8 cellular contexts compared by ENCODE assay signal in the genomic region with DNA sequence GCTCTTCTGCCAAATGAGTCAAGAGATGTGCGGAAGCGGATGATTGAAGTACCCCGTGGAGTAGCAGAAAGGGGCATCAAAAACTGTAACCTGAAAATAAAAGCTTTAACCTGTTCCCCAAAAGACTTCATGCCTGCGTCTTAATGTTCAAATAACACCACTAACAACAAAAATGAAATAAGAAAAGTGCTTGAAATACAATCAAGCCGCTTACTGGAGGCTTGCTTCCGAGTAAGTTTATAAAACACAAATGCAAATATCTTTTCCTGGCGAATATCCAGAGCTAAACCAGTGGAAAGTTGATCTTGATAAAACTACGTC. TPM values are rescaled to one million over a fixed set of nuclear protein-coding genes. Genes with fewer than 3 reads are reported as not detected.
A peak's percentile ranks its signal among the peaks of the same experiment; 100 is the strongest.
DNase-seq lines count a peak whose midpoint lies in the region; ATAC-seq and TF ChIP-seq lines count a peak whose summit lies in the region.

No MANE protein-coding gene starts in this region.

- H3K36me3 Mint-ChIP-seq in activated T-cell treated with anti-CD3 and anti-CD28 coated beads, Interleukin-2, amount 50 U/mL, for 4 hours (ENCODE audit: insufficient read depth) = no peaks in the 10 kb centered on the region
- peaks cover 4% of the 10 kb centered on the region for H3K36me3 Mint-ChIP-seq in activated CD4-positive, alpha-beta memory T cell treated with anti-CD3 and anti-CD28 coated beads for 36 hours
- peaks cover 2 to 5% of the 10 kb centered on the region in 2 donors for H3K36me3 Mint-ChIP-seq in stimulated activated naive B cell treated with anti-CD40 and anti-IgM and Interleukin-4, amounts not matched to agents 10 μg/mL and 1 μg/mL and 100 μg/mL, for 72 hours

- CTCF ChIA-PET in activated CD4-positive, alpha-beta memory T cell treated with anti-CD3 and anti-CD28 coated beads for 36 hours (lab: Charles Lee) = interaction anchor here (0.8 to 3.9 kb wide), 7 partner anchors 10 to 1143 kb away, joined by 3 to 28 read pairs (median 12); a partner anchor contains a TSS

- H3K27me3 Mint-ChIP-seq in activated T-cell treated with anti-CD3 and anti-CD28 coated beads, Interleukin-2, amount 50 U/mL, for 4 hours (ENCODE audit: low read depth) = peaks cover 64% of the 10 kb centered on the region
- H3K27me3 Mint-ChIP-seq in activated CD4-positive, alpha-beta memory T cell treated with anti-CD3 and anti-CD28 coated beads for 36 hours = peaks cover 64% of the 10 kb centered on the region
- H3K27me3 Mint-ChIP-seq in stimulated activated naive B cell treated with anti-CD40 and anti-IgM and Interleukin-4, amounts not matched to agents 10 μg/mL and 1 μg/mL and 100 μg/mL, for 72 hours = peaks cover 59 to 70% of the 10 kb centered on the region in 2 donors

- H3K27me3 ChIP-seq in iPS-18a (ENCODE audit: control insufficient read depth, insufficient read depth, low read length) = peaks cover 96% of the 10 kb centered on the region
- H3K27me3 ChIP-seq in vagina = peaks cover 20% of the 10 kb centered on the region

- H3K4me1 ChIP-seq in iPS-18a (ENCODE audit: control insufficient read depth, low read depth, low read length) (peaks cover 34% of the 10 kb centered on the region), vagina (peaks cover 56% of the 10 kb centered on the region)

- TF ChIP-seq CTCF in vagina (IDR thresholded peaks at IDR 0.05) (no peak), omental fat pad (IDR thresholded peaks at IDR 0.05) (no peak)

- POLR2A ChIA-PET in activated CD4-positive, alpha-beta memory T cell treated with anti-CD3 and anti-CD28 coated beads for 36 hours (lab: Charles Lee) = no interaction called here

- H3K4me3 ChIP-seq in iPS-18a (ENCODE audit: low read length) = peak overlapping the region; percentile 51
- no peak overlapping the region for H3K4me3 ChIP-seq in vagina

- H3K4me3 Mint-ChIP-seq in activated T-cell treated with anti-CD3 and anti-CD28 coated beads, Interleukin-2, amount 50 U/mL, for 4 hours = peak overlapping the region; percentile 49
- H3K4me3 Mint-ChIP-seq in activated CD4-positive, alpha-beta memory T cell treated with anti-CD3 and anti-CD28 coated beads for 36 hours = peak overlapping the region; percentile 0
- H3K4me3 Mint-ChIP-seq in stimulated activated naive B cell treated with anti-CD40 and anti-IgM and Interleukin-4, amounts not matched to agents 10 μg/mL and 1 μg/mL and 100 μg/mL, for 72 hours = peak overlapping the region; percentile 56 to 65

- peaks cover 43% of the 10 kb centered on the region for H3K4me1 Mint-ChIP-seq in activated T-cell treated with anti-CD3 and anti-CD28 coated beads, Interleukin-2, amount 50 U/mL, for 4 hours (ENCODE audit: low read depth)
- peaks cover 42% of the 10 kb centered on the region for H3K4me1 Mint-ChIP-seq in activated CD4-positive, alpha-beta memory T cell treated with anti-CD3 and anti-CD28 coated beads for 36 hours (ENCODE audit: low read depth)
- H3K4me1 Mint-ChIP-seq in stimulated activated naive B cell treated with anti-CD40 and anti-IgM and Interleukin-4, amounts not matched to agents 10 μg/mL and 1 μg/mL and 100 μg/mL, for 72 hours = peaks cover 35 to 53% of the 10 kb centered on the region in 2 donors

- H3K9me3 Mint-ChIP-seq in activated T-cell treated with anti-CD3 and anti-CD28 coated beads, Interleukin-2, amount 50 U/mL, for 4 hours = no peaks in the 10 kb centered on the region
- no peaks in the 10 kb centered on the region for H3K9me3 Mint-ChIP-seq in activated CD4-positive, alpha-beta memory T cell treated with anti-CD3 and anti-CD28 coated beads for 36 hours
- H3K9me3 Mint-ChIP-seq in stimulated activated naive B cell treated with anti-CD40 and anti-IgM and Interleukin-4, amounts not matched to agents 10 μg/mL and 1 μg/mL and 100 μg/mL, for 72 hours = no peaks in the 10 kb centered on the region

- no peak overlapping the region for H3K27ac ChIP-seq in iPS-18a (ENCODE audit: low read length)
- no peak overlapping the region for H3K27ac ChIP-seq in vagina

- H3K9ac ChIP-seq in iPS-18a (ENCODE audit: low read length) = no peak overlapping the region

- H3K27ac Mint-ChIP-seq in activated CD4-positive, alpha-beta memory T cell treated with anti-CD3 and anti-CD28 coated beads for 36 hours = no peak overlapping the region
- peak overlapping the region; percentile 73 for H3K27ac Mint-ChIP-seq in stimulated activated naive B cell treated with anti-CD40 and anti-IgM and Interleukin-4, amounts not matched to agents 10 μg/mL and 1 μg/mL and 100 μg/mL, for 72 hours

- no peak for ATAC-seq in activated T-cell treated with anti-CD3 and anti-CD28 coated beads, Interleukin-2, amount 50 U/mL, for 4 hours
- ATAC-seq in stimulated activated naive B cell treated with anti-CD40 and anti-IgM and Interleukin-4, amounts not matched to agents 10 μg/mL and 1 μg/mL and 100 μg/mL, for 72 hours (replicated peaks) = no peak
- ATAC-seq in omental fat pad (ENCODE audit: low FRiP score) (no peak), HG02852 (IDR thresholded peaks at IDR 0.05; ENCODE audit: unreplicated experiment) (no peak)

- no peak for TF ChIP-seq POLR2A in vagina (IDR thresholded peaks at IDR 0.05)

- intact Hi-C loops in activated CD4-positive, alpha-beta memory T cell treated with anti-CD3 and anti-CD28 coated beads for 36 hours (cut with micrococcal nuclease) = loop anchor here (2.0 to 10.0 kb wide), 5 partner anchors 18 to 580 kb away; a partner anchor contains a TSS
- intact Hi-C loops in vagina (cut with DNase I) = loop anchor here (5.0 to 10.0 kb wide), 5 partner anchors 80 to 1160 kb away; a partner anchor contains a TSS

- no peak for DNase-seq in activated T-cell treated with anti-CD3 and anti-CD28 coated beads, Interleukin-2, amount 50 U/mL, for 4 hours
- DNase-seq in activated T-cell treated with anti-CD3 and anti-CD28 coated beads, Interleukin-2, amount 50 U/mL, for 1 hour = no peak
- no peak for DNase-seq in activated CD4-positive, alpha-beta memory T cell treated with anti-CD3 and anti-CD28 coated beads for 36 hours
- no peak for DNase-seq in stimulated activated naive B cell treated with anti-CD40 and anti-IgM and Interleukin-4, amounts not matched to agents 10 μg/mL and 1 μg/mL and 100 μg/mL, for 72 hours
- DNase-seq in vagina (ENCODE audit: extremely low spot score in 2 of 2) = no peak
- DNase-seq in omental fat pad (ENCODE audit: low spot score) = no peak

- H3K36me3 ChIP-seq in iPS-18a (ENCODE audit: control insufficient read depth, low read depth, low read length) (no peaks in the 10 kb centered on the region), vagina (no peaks in the 10 kb centered on the region)

- H3K9me3 ChIP-seq in iPS-18a (ENCODE audit: control insufficient read depth, low read depth, low read length) (no peaks in the 10 kb centered on the region), vagina (no peaks in the 10 kb centered on the region)

RNA-seq across cellular contexts. Expression of a gene that starts 2.5 kb away (rescaled TPM):
- total RNA-seq in activated T-cell treated with anti-CD3 and anti-CD28 coated beads, Interleukin-2, amount 50 U/mL, for 4 hours = under 1 TPM; 0.05 to 0.08 (median 0.05) TPM
- total RNA-seq in activated CD4-positive, alpha-beta memory T cell treated with anti-CD3 and anti-CD28 coated beads for 36 hours = under 1 TPM; 0.05 to 0.07 TPM
- total RNA-seq in vagina (9.8 TPM), omental fat pad (10 to 100 TPM in 1 of 4 donors, 1 to 10 TPM in 3; 3.8 to 10.1 (median 6.7) TPM)

Comparison
In these comparisons a context has a peak if more than half of its experiments do, and no peak if none do; other contexts are left out.
1. H3K4me3 Mint-ChIP-seq: peak in every context shown above with its lines; median percentile 60 in stimulated activated naive B cell treated with anti-CD40 and anti-IgM and Interleukin-4, amounts not matched to agents 10 μg/mL and 1 μg/mL and 100 μg/mL, for 72 hours; 49 in activated T-cell treated with anti-CD3 and anti-CD28 coated beads, Interleukin-2, amount 50 U/mL, for 4 hours; 0 in activated CD4-positive, alpha-beta memory T cell treated with anti-CD3 and anti-CD28 coated beads for 36 hours.
2. RNA of a gene that starts 2.5 kb away (total RNA-seq): 9.8 TPM in vagina (single experiment) and 3.8 to 10.1 TPM in omental fat pad; 0.05 to 0.07 TPM in activated CD4-positive, alpha-beta memory T cell treated with anti-CD3 and anti-CD28 coated beads for 36 hours and 0.05 to 0.08 TPM in activated T-cell treated with anti-CD3 and anti-CD28 coated beads, Interleukin-2, amount 50 U/mL, for 4 hours; every median in the first group is over 4 times any median in the second.